In genomic region chr19:45769821-45770191, GRCh38 we compare ENCODE assay signal across 8 cellular contexts. TPM values are rescaled to one million over a fixed set of nuclear protein-coding genes. Genes with fewer than 3 reads are reported as not detected.
A peak's percentile ranks its signal among the peaks of the same experiment; 100 is the strongest.
DNase-seq lines count a peak whose midpoint lies in the region; ATAC-seq, FAIRE-seq and TF ChIP-seq lines count a peak whose summit lies in the region.

No MANE protein-coding gene starts in this region.

- peaks cover 1% of the 10 kb centered on the region for H3K36me3 ChIP-seq in bronchial epithelial cell (ENCODE audit: control insufficient read depth, insufficient read depth, low read length)

- no peaks in the 10 kb centered on the region for H3K27me3 ChIP-seq in bronchial epithelial cell (ENCODE audit: control insufficient read depth, insufficient read depth, low read length)

- no peak for FAIRE-seq in bronchial epithelial cell (lab: Jason Lieb, UNC)
- no peak for FAIRE-seq in GM19239 (lab: Jason Lieb, UNC)

- no peak for TF ChIP-seq CTCF in bronchial epithelial cell (IDR thresholded peaks at IDR 0.05; ENCODE audit: insufficient read depth, low read length, severe bottlenecking)

- intact Hi-C loops in left colon (cut with DNase I, micrococcal nuclease) = loop anchor here in 1 of 2 donors (10.0 kb wide), 1 partner anchor 55 kb away; no protein-coding TSS in a partner anchor

- DNase-seq in stimulated activated CD4-positive, alpha-beta T cell treated with anti-CD3 and anti-CD28 coated beads, Interleukin-15, amount 100 ng/mL, for 48 hours (ENCODE audit: low read depth in 2 of 2) = peak; percentile 35 to 39
- DNase-seq in stimulated activated CD4-positive, alpha-beta T cell treated with anti-CD3 and anti-CD28 coated beads, Interleukin-15, amount 100 ng/mL, for 24 hours = no peak
- DNase-seq in RKO (ENCODE audit: low spot score) (peak; percentile 72), bronchial epithelial cell (ENCODE audit: low read depth) (peak; percentile 16), left colon (peak; percentile 64 to 66), middle frontal gyrus (ENCODE audit: extremely low spot score, low spot score) (no peak), GM19239 (ENCODE audit: insufficient read length, low spot score) (no peak)
- peak; percentile 62 for DNase-seq in stimulated activated CD8-positive, alpha-beta memory T cell treated with anti-CD3 and anti-CD28 coated beads, Interleukin-4, amount 100 ng/mL, for 48 hours

- H3K4me3 ChIP-seq in bronchial epithelial cell (ENCODE audit: low read depth, low read length) = peak overlapping the region; percentile 38

- no peak for ATAC-seq in left colon

RNA-seq across cellular contexts. Expression of gene SIX5, which starts 0.8 kb away (rescaled TPM):
- total RNA-seq in bronchial epithelial cell (1.7 and 2.1 TPM in 2 replicates), left colon (10 to 100 TPM in 1 of 2 donors, 1 to 10 TPM in 1; 9.2 to 12.6 TPM)

RNA-seq across cellular contexts. Expression of gene DMPK, which starts 12.5 kb away (rescaled TPM):
- total RNA-seq in bronchial epithelial cell = 4.7 and 9.1 TPM in 2 replicates
- 10 to 100 TPM; 28.4 to 38.2 TPM for total RNA-seq in left colon

RNA-seq across cellular contexts. Expression of gene DMWD, which starts 22.8 kb away (rescaled TPM):
- total RNA-seq in bronchial epithelial cell (25.3 and 29.0 TPM in 2 replicates), left colon (10 to 100 TPM; 29.7 to 38.7 TPM)

RNA-seq across cellular contexts. Expression of gene MEIOSIN, which starts 36.6 kb away (rescaled TPM):
- total RNA-seq in bronchial epithelial cell (not detected in 2 replicates), left colon (not detected)

RNA-seq across cellular contexts. Expression of gene FBXO46, which starts 39.1 kb away (rescaled TPM):
- 2.4 and 5.5 TPM in 2 replicates for total RNA-seq in bronchial epithelial cell
- 10 to 100 TPM; 27.3 to 28.0 TPM for total RNA-seq in left colon

Comparison
In these comparisons a context has a peak if more than half of its experiments do, and no peak if none do; other contexts are left out.
1. DNase-seq: peak in stimulated activated CD4-positive, alpha-beta T cell treated with anti-CD3 and anti-CD28 coated beads, Interleukin-15, amount 100 ng/mL, for 48 hours (2 of 2), RKO (single experiment), bronchial epithelial cell (single experiment), left colon (2 of 2) and stimulated activated CD8-positive, alpha-beta memory T cell treated with anti-CD3 and anti-CD28 coated beads, Interleukin-4, amount 100 ng/mL, for 48 hours (single experiment); none in stimulated activated CD4-positive, alpha-beta T cell treated with anti-CD3 and anti-CD28 coated beads, Interleukin-15, amount 100 ng/mL, for 24 hours (single experiment), middle frontal gyrus (single experiment) and GM19239 (single experiment).